8 cellular contexts compared by ENCODE assay signal in genomic region chr12:11813422-11813813, GRCh38.
DNase-seq lines count a peak whose midpoint lies in the region; ATAC-seq and TF ChIP-seq lines count a peak whose summit lies in the region.

No MANE protein-coding gene starts in this region.

- H3K36me3 Mint-ChIP-seq in activated T-helper 17 cell treated with anti-CD3 and anti-CD28 coated beads, Interleukin-2, amount 50 U/mL, for 72 hours (ENCODE audit: low read depth), result peaks cover 50% of the 10 kb centered on the region
- peaks cover 2% of the 10 kb centered on the region for H3K36me3 Mint-ChIP-seq in T-helper 2 cell treated with Interferon-gamma antibody and Interleukin-4, amounts not matched to agents 5 μg/mL and 100 μg/mL, for 36 hours (ENCODE audit: low read depth)

- no peak for TF ChIP-seq EP300 in stomach (IDR thresholded peaks at IDR 0.05)

- WGBS in stomach, 5 donors, result 12 to 15% (median 13%) methylated on average over 4 of the region's 4 CpGs

- TF ChIP-seq POLR2A in stomach (IDR thresholded peaks at IDR 0.05), result no peak

- H3K9me3 ChIP-seq in HAP-1 (no peaks in the 10 kb centered on the region), stomach (no peaks in the 10 kb centered on the region)

- H3K4me3 ChIP-seq in HAP-1 (no peak overlapping the region), stomach (peak overlapping the region in 3 of 4 donors; percentile 19 to 33 (median 27))

- H3K36me3 ChIP-seq in HAP-1 (replicated peaks), result no peaks in the 10 kb centered on the region
- H3K36me3 ChIP-seq in stomach, result no peaks in the 10 kb centered on the region

- CTCF ChIA-PET in RWPE1 (lab: Yijun Ruan, JAX), result no interaction called here

- in situ Hi-C loops in HAP-1 (cut with MboI; ENCODE audit: low sequenced_read_pairs), result no loop called here

- H3K27me3 Mint-ChIP-seq in activated T-helper 17 cell treated with anti-CD3 and anti-CD28 coated beads, Interleukin-2, amount 50 U/mL, for 72 hours, result no peaks in the 10 kb centered on the region
- H3K27me3 Mint-ChIP-seq in T-helper 2 cell treated with Interferon-gamma antibody and Interleukin-4, amounts not matched to agents 5 μg/mL and 100 μg/mL, for 36 hours (ENCODE audit: low read depth), result no peaks in the 10 kb centered on the region

- peak overlapping the region; percentile 89 for H3K27ac Mint-ChIP-seq in activated T-helper 17 cell treated with anti-CD3 and anti-CD28 coated beads, Interleukin-2, amount 50 U/mL, for 72 hours
- no peak overlapping the region for H3K27ac Mint-ChIP-seq in T-helper 2 cell treated with Interferon-gamma antibody and Interleukin-4, amounts not matched to agents 5 μg/mL and 100 μg/mL, for 36 hours

- H3K27me3 ChIP-seq in HAP-1 (ENCODE audit: low read depth) (no peaks in the 10 kb centered on the region), stomach (no peaks in the 10 kb centered on the region)

- no peaks in the 10 kb centered on the region for H3K9me3 Mint-ChIP-seq in activated T-helper 17 cell treated with anti-CD3 and anti-CD28 coated beads, Interleukin-2, amount 50 U/mL, for 72 hours
- H3K9me3 Mint-ChIP-seq in T-helper 2 cell treated with Interferon-gamma antibody and Interleukin-4, amounts not matched to agents 5 μg/mL and 100 μg/mL, for 36 hours, result no peaks in the 10 kb centered on the region

- intact Hi-C loops in stomach (cut with DNase I; ENCODE audit: low total_unique reads), result no loop called here

- peak; percentile 71 to 85 for DNase-seq in HAP-1 (ENCODE audit: low spot score in 2 of 2)
- no peak for DNase-seq in left lobe of liver (ENCODE audit: low spot score)
- no peak for DNase-seq in stomach
- no peak for DNase-seq in ecto neural progenitor cell (ENCODE audit: low spot score)
- no peak for DNase-seq in stimulated activated CD8-positive, alpha-beta memory T cell treated with anti-CD3 and anti-CD28 coated beads, Interleukin-4, amount 100 ng/mL, for 48 hours
- no peak for DNase-seq in T-helper 2 cell treated with Interferon-gamma antibody and Interleukin-4, amounts not matched to agents 5 μg/mL and 100 μg/mL, for 36 hours (ENCODE audit: low spot score)
- DNase-seq in RWPE1 (ENCODE audit: low spot score), result no peak

- H3K4me1 ChIP-seq in HAP-1 (peaks cover 21% of the 10 kb centered on the region), stomach (peaks cover 27 to 59% (median 43%) of the 10 kb centered on the region in 4 donors)

- H3K27ac ChIP-seq in stomach (peak overlapping the region in 4 of 5 donors; percentile 62 to 78 (median 68)), RWPE1 (no peak overlapping the region)

- H3K4me3 Mint-ChIP-seq in activated T-helper 17 cell treated with anti-CD3 and anti-CD28 coated beads, Interleukin-2, amount 50 U/mL, for 72 hours, result peak overlapping the region; percentile 81
- no peak overlapping the region for H3K4me3 Mint-ChIP-seq in T-helper 2 cell treated with Interferon-gamma antibody and Interleukin-4, amounts not matched to agents 5 μg/mL and 100 μg/mL, for 36 hours

- POLR2A ChIA-PET in RWPE1 (lab: Yijun Ruan, JAX; ENCODE audit: low non-redundant PET), result no interaction called here

- TF ChIP-seq CTCF in stomach (IDR thresholded peaks at IDR 0.05) (no peak), RWPE1 (conservative IDR thresholded peaks at IDR 0.05; ENCODE audit: low read depth) (no peak)

- ATAC-seq in activated T-helper 17 cell treated with anti-CD3 and anti-CD28 coated beads, Interleukin-2, amount 50 U/mL, for 72 hours (replicated peaks), result peak; percentile 5
- peak; percentile 13 for ATAC-seq in left lobe of liver

- peaks cover 40% of the 10 kb centered on the region for H3K4me1 Mint-ChIP-seq in activated T-helper 17 cell treated with anti-CD3 and anti-CD28 coated beads, Interleukin-2, amount 50 U/mL, for 72 hours
- H3K4me1 Mint-ChIP-seq in T-helper 2 cell treated with Interferon-gamma antibody and Interleukin-4, amounts not matched to agents 5 μg/mL and 100 μg/mL, for 36 hours (ENCODE audit: low read depth), result peaks cover 13% of the 10 kb centered on the region

Comparison
In these comparisons a context has a peak if more than half of its experiments do, and no peak if none do; other contexts are left out.
1. DNase-seq: peak in HAP-1 (2 of 2); none in left lobe of liver (single experiment), stomach (single experiment), ecto neural progenitor cell (single experiment), stimulated activated CD8-positive, alpha-beta memory T cell treated with anti-CD3 and anti-CD28 coated beads, Interleukin-4, amount 100 ng/mL, for 48 hours (single experiment), T-helper 2 cell treated with Interferon-gamma antibody and Interleukin-4, amounts not matched to agents 5 μg/mL and 100 μg/mL, for 36 hours (single experiment) and RWPE1 (single experiment).